Comparison of ENCODE assay signal across 1 cellular context in genomic region chr22:36053242-36054147, GRCh38.
TF ChIP-seq lines count a peak whose summit lies in the region.

No MANE protein-coding gene starts in this region.

TF ChIP-seq in HepG2, 621 proteins besides CTCF, POLR2A, EP300 and RAD21:
- TF ChIP-seq ZNF512 (CRISPR knock-in tag; IDR thresholded peaks at IDR 0.05): peak; percentile 60; the same call in 1 of the 2 replicates
- no peak for TF ChIP-seq NCOR1 (IDR thresholded peaks at IDR 0.05; ENCODE audit: borderline replicate concordance, low read length)
- TF ChIP-seq HNRNPK (IDR thresholded peaks at IDR 0.05; ENCODE audit: low read depth, low read length, poor library complexity, severe bottlenecking): peak; percentile 85
- TF ChIP-seq PCBP2 (optimal IDR thresholded peaks at IDR 0.05; ENCODE audit: low read depth, low read length, poor library complexity, severe bottlenecking): peak; percentile 94
- no peak for TF ChIP-seq ATF7 (IDR thresholded peaks at IDR 0.05)
- TF ChIP-seq ATF7 (CRISPR knock-in tag; IDR thresholded peaks at IDR 0.05): no peak
- peak; percentile 81; the same call in 1 of the 2 replicates for TF ChIP-seq PCBP1 (IDR thresholded peaks at IDR 0.05; ENCODE audit: borderline replicate concordance, low read depth, low read length)
